ENCODE assay signal across 1 cellular context in genomic region chr14:23523229-23524016, GRCh38.
TF ChIP-seq lines count a peak whose summit lies in the region.

No MANE protein-coding gene starts in this region.

TF ChIP-seq in HepG2, 621 proteins besides CTCF, POLR2A, EP300 and RAD21:
- TF ChIP-seq ZNF567 (CRISPR knock-in tag; IDR thresholded peaks at IDR 0.05; ENCODE audit: borderline replicate concordance) (no peak), ZBTB10 (CRISPR knock-in tag; IDR thresholded peaks at IDR 0.05; ENCODE audit: borderline replicate concordance) (no peak), JUNB (CRISPR knock-in tag; IDR thresholded peaks at IDR 0.05; ENCODE audit: borderline replicate concordance) (no peak), CBX5 (CRISPR knock-in tag; IDR thresholded peaks at IDR 0.05; ENCODE audit: borderline replicate concordance) (no peak), MED8 (CRISPR knock-in tag; IDR thresholded peaks at IDR 0.05; ENCODE audit: insufficient replicate concordance) (no peak), ZNF788 (CRISPR knock-in tag; IDR thresholded peaks at IDR 0.05; ENCODE audit: borderline replicate concordance) (no peak), ZNF280B (CRISPR knock-in tag; IDR thresholded peaks at IDR 0.05; ENCODE audit: borderline replicate concordance) (peak; percentile 6; the same call in 1 of the 2 replicates), ZNF644 (CRISPR knock-in tag; IDR thresholded peaks at IDR 0.05; ENCODE audit: low read depth) (no peak), ZFP36L1 (CRISPR knock-in tag; IDR thresholded peaks at IDR 0.05) (no peak), ZNF207 (IDR thresholded peaks at IDR 0.05; ENCODE audit: borderline replicate concordance) (no peak), ZBTB26 (CRISPR knock-in tag; IDR thresholded peaks at IDR 0.05; ENCODE audit: borderline replicate concordance) (no peak), HNRNPH1 (optimal IDR thresholded peaks at IDR 0.05; ENCODE audit: low read depth, low read length) (no peak), ZBTB1 (CRISPR knock-in tag; IDR thresholded peaks at IDR 0.05; ENCODE audit: borderline replicate concordance) (no peak), PITX1 (CRISPR knock-in tag; IDR thresholded peaks at IDR 0.05) (no peak), AGO2 (optimal IDR thresholded peaks at IDR 0.05; ENCODE audit: low read depth, low read length) (no peak), GPN1 (CRISPR knock-in tag; IDR thresholded peaks at IDR 0.05; ENCODE audit: borderline replicate concordance) (no peak), MTA1 (CRISPR knock-in tag; IDR thresholded peaks at IDR 0.05; ENCODE audit: borderline replicate concordance) (no peak), KLF13 (CRISPR knock-in tag; IDR thresholded peaks at IDR 0.05) (0 out of 2 replicates have a peak, but pooled peaks have one; percentile 39), ZNF446 (CRISPR knock-in tag; IDR thresholded peaks at IDR 0.05) (no peak), DRAP1 (CRISPR knock-in tag; IDR thresholded peaks at IDR 0.05) (no peak), ZBTB7B (CRISPR knock-in tag; IDR thresholded peaks at IDR 0.05) (no peak), ZNF558 (CRISPR knock-in tag; IDR thresholded peaks at IDR 0.05; ENCODE audit: borderline replicate concordance) (no peak), CERS6 (CRISPR knock-in tag; IDR thresholded peaks at IDR 0.05) (no peak), SMAD9 (CRISPR knock-in tag; IDR thresholded peaks at IDR 0.05) (no peak), FIP1L1 (IDR thresholded peaks at IDR 0.05; ENCODE audit: borderline replicate concordance, insufficient read depth, low read depth, low read length) (no peak), NFRKB (IDR thresholded peaks at IDR 0.05) (0 out of 2 replicates have a peak, but pooled peaks have one; percentile 0)
